Comparison of ENCODE assay signal across 8 cellular contexts in genomic region chr4:122731676-122732075, GRCh38. TPM values are rescaled to one million over a fixed set of nuclear protein-coding genes. Genes with fewer than 3 reads are reported as not detected.
DNase-seq lines count a peak whose midpoint lies in the region; ATAC-seq, FAIRE-seq and TF ChIP-seq lines count a peak whose summit lies in the region.

No MANE protein-coding gene starts in this region.

- no peak overlapping the region for H4K91ac ChIP-seq in mesenchymal stem cell (ENCODE audit: low read length)

- H2AFZ ChIP-seq in astrocyte (ENCODE audit: low read depth, low read length) (peak overlapping the region; percentile 57), mesenchymal stem cell (ENCODE audit: low read depth, low read length) (no peak overlapping the region)

- H2AK5ac ChIP-seq in mesenchymal stem cell (ENCODE audit: low read length, severe bottlenecking): no peak overlapping the region

- no peaks in the 10 kb centered on the region for H4K20me1 ChIP-seq in astrocyte (ENCODE audit: insufficient read depth, low read length)

- no peak for FAIRE-seq in astrocyte (lab: Jason Lieb, UNC)

- H3K27me3 Mint-ChIP-seq in MCF 10A (ENCODE audit: insufficient read depth, unreplicated experiment) (no peaks in the 10 kb centered on the region), astrocyte (ENCODE audit: low read depth, unreplicated experiment) (no peaks in the 10 kb centered on the region)

- no TSS peak for BruUV-seq in MCF 10A (replicated peaks; lab: Mats Ljungman, UMichigan)

- TF ChIP-seq CTCF in MCF 10A (IDR thresholded peaks at IDR 0.05; ENCODE audit: unreplicated experiment) (no peak), breast epithelium (IDR thresholded peaks at IDR 0.05) (no peak), astrocyte (IDR thresholded peaks at IDR 0.05; ENCODE audit: insufficient read depth, low read depth, low read length) (no peak), transverse colon (IDR thresholded peaks at IDR 0.05) (no peak)

- H3K79me2 ChIP-seq in astrocyte (ENCODE audit: insufficient read depth, low read length): no peaks in the 10 kb centered on the region

- H3K14ac ChIP-seq in mesenchymal stem cell (ENCODE audit: low read length in 2 of 2): no peak overlapping the region

- H3K79me1 ChIP-seq in mesenchymal stem cell (replicated peaks; ENCODE audit: low read length, poor library complexity, severe bottlenecking): peaks cover 3% of the 10 kb centered on the region

- TF ChIP-seq POLR2A in breast epithelium (IDR thresholded peaks at IDR 0.05) (no peak), transverse colon (IDR thresholded peaks at IDR 0.05) (no peak)

- CTCF ChIA-PET in MCF 10A (lab: Yijun Ruan, JAX): interaction anchor here (0.5 to 4.3 kb wide), 17 partner anchors 10 to 199 kb away, joined by 3 to 29 read pairs (median 9); partner anchors contain the start of gene NUDT6

- H3K27ac Mint-ChIP-seq in MCF 10A (ENCODE audit: low read depth, unreplicated experiment) (no peak overlapping the region), astrocyte (ENCODE audit: unreplicated experiment) (no peak overlapping the region)

- no peak overlapping the region for H2BK12ac ChIP-seq in mesenchymal stem cell (ENCODE audit: low read length in 2 of 2)

- H3K4me1 Mint-ChIP-seq in MCF 10A (ENCODE audit: insufficient read depth, unreplicated experiment): peaks cover 4% of the 10 kb centered on the region
- peaks cover 5% of the 10 kb centered on the region for H3K4me1 Mint-ChIP-seq in astrocyte (ENCODE audit: low read depth, unreplicated experiment)

- H3K4me3 Mint-ChIP-seq in MCF 10A (ENCODE audit: unreplicated experiment): peak overlapping the region; percentile 84
- H3K4me3 Mint-ChIP-seq in astrocyte (ENCODE audit: unreplicated experiment): peak overlapping the region; percentile 98

- H3K27ac ChIP-seq in breast epithelium (peak overlapping the region in 1 of 2 donors; percentile 94), astrocyte (ENCODE audit: low read depth, low read length) (no peak overlapping the region), mesenchymal stem cell (ENCODE audit: low read length, poor library complexity, severe bottlenecking) (no peak overlapping the region), transverse colon (peak overlapping the region; percentile 61 to 97 (median 94))

- ATAC-seq in GM21360 (IDR thresholded peaks at IDR 0.05; ENCODE audit: unreplicated experiment): no peak

- no peak overlapping the region for H3K23ac ChIP-seq in mesenchymal stem cell (ENCODE audit: low read length in 2 of 2)

- no peak overlapping the region for H2BK15ac ChIP-seq in mesenchymal stem cell (ENCODE audit: low read depth, poor library complexity, severe bottlenecking)

- no peaks in the 10 kb centered on the region for H3K27me3 ChIP-seq in breast epithelium
- H3K27me3 ChIP-seq in astrocyte (ENCODE audit: insufficient read depth, low read length): no peaks in the 10 kb centered on the region
- H3K27me3 ChIP-seq in mesenchymal stem cell (ENCODE audit: control insufficient read depth in 1 of 2, insufficient read depth in 1 of 2, low read length in 2 of 2): no peaks in the 10 kb centered on the region
- no peaks in the 10 kb centered on the region for H3K27me3 ChIP-seq in transverse colon

- no CpG with 5 or more reads among the region's 2 CpGs for WGBS in mesenchymal stem cell
- WGBS in transverse colon (ENCODE audit: low coverage in 1 of 2), 2 donors: 75 to 76% methylated on average over 2 of the region's 2 CpGs

- no peak overlapping the region for H4K8ac ChIP-seq in mesenchymal stem cell (ENCODE audit: low read length)

- H3K36me3 Mint-ChIP-seq in MCF 10A (ENCODE audit: insufficient read depth, unreplicated experiment) (no peaks in the 10 kb centered on the region), astrocyte (ENCODE audit: low read depth, unreplicated experiment) (peaks cover 3% of the 10 kb centered on the region)

- H3K9ac ChIP-seq in astrocyte (ENCODE audit: low read length): peak overlapping the region; percentile 54
- peak overlapping the region; percentile 94 for H3K9ac ChIP-seq in mesenchymal stem cell (ENCODE audit: low read length)

- in situ Hi-C loops in transverse colon (cut with MboI; ENCODE audit: low pct_ligation_motif_present in 1 of 4, low pct_unique_long_range_greater_than_20kb in 1 of 4, low sequenced_read_pairs in 3 of 4) (no loop called here), ACHN (cut with HindIII; ENCODE audit: low pct_ligation_motif_present, low pct_unique_long_range_greater_than_20kb, low sequenced_read_pairs) (loop anchor here (25.0 kb wide), 1 partner anchor 181 kb away; the partner anchor contains the start of gene NUDT6)

- no peak overlapping the region for H2BK5ac ChIP-seq in mesenchymal stem cell (ENCODE audit: low read depth, low read length, poor library complexity, severe bottlenecking)

- H3K36me3 ChIP-seq in breast epithelium (no peaks in the 10 kb centered on the region), astrocyte (ENCODE audit: insufficient read depth, low read length) (no peaks in the 10 kb centered on the region), mesenchymal stem cell (ENCODE audit: control insufficient read depth in 1 of 2, insufficient read depth in 2 of 2, low read depth in 1 of 2, low read length in 2 of 2) (no peaks in the 10 kb centered on the region), transverse colon (no peaks in the 10 kb centered on the region)

- H3K4me2 ChIP-seq in astrocyte (ENCODE audit: low read length): peak overlapping the region; percentile 89
- no peak overlapping the region for H3K4me2 ChIP-seq in mesenchymal stem cell (ENCODE audit: low read length, poor library complexity, severe bottlenecking)

- DNase-seq in MCF 10A (ENCODE audit: unreplicated experiment) (no peak), breast epithelium (ENCODE audit: low spot score in 2 of 2) (no peak), astrocyte (ENCODE audit: low read depth) (no peak), mesenchymal stem cell (no peak), transverse colon (no peak), ACHN (no peak)
- no peak for DNase-seq in stimulated activated CD4-positive, alpha-beta T cell treated with anti-CD3 and anti-CD28 coated beads, Interleukin-15, amount 100 ng/mL, for 24 hours

- intact Hi-C loops in MCF 10A (cut with micrococcal nuclease): loop anchor here (1.0 to 5.0 kb wide), 4 partner anchors 97 to 191 kb away; partner anchors contain the start of gene NUDT6
- intact Hi-C loops in breast epithelium (cut with DNase I; ENCODE audit: low total_unique reads): no loop called here
- intact Hi-C loops in transverse colon (cut with DNase I; ENCODE audit: low total_unique reads): no loop called here

- no peaks in the 10 kb centered on the region for H3K9me3 Mint-ChIP-seq in MCF 10A (ENCODE audit: unreplicated experiment)
- no peaks in the 10 kb centered on the region for H3K9me3 Mint-ChIP-seq in astrocyte (ENCODE audit: unreplicated experiment)

- POLR2A ChIA-PET in MCF 10A (lab: Yijun Ruan, JAX): interaction anchor here (0.9 to 4.0 kb wide), 21 partner anchors 10 to 198 kb away, joined by 3 to 29 read pairs (median 7); partner anchors contain the start of gene NUDT6

- no peak overlapping the region for H2BK120ac ChIP-seq in mesenchymal stem cell (ENCODE audit: low read depth, low read length)

- H3K9me3 ChIP-seq in breast epithelium: no peaks in the 10 kb centered on the region
- H3K9me3 ChIP-seq in astrocyte (ENCODE audit: insufficient read depth, low read depth, low read length): no peaks in the 10 kb centered on the region
- H3K9me3 ChIP-seq in mesenchymal stem cell (ENCODE audit: control insufficient read depth, low read length): no peaks in the 10 kb centered on the region
- H3K9me3 ChIP-seq in transverse colon: no peaks in the 10 kb centered on the region

- no peak for TF ChIP-seq EP300 in transverse colon (IDR thresholded peaks at IDR 0.05; ENCODE audit: low read depth)

- H3K4me1 ChIP-seq in breast epithelium (no peaks in the 10 kb centered on the region), astrocyte (ENCODE audit: insufficient read depth, low read length) (peaks cover 6% of the 10 kb centered on the region), mesenchymal stem cell (ENCODE audit: control insufficient read depth, insufficient read depth, low read depth, low read length) (no peaks in the 10 kb centered on the region), transverse colon (peaks cover 2 to 19% (median 14%) of the 10 kb centered on the region in 4 donors)

- H3K4me3 ChIP-seq in breast epithelium (peak overlapping the region in 1 of 3 donors; percentile 71), astrocyte (ENCODE audit: insufficient read depth, low read depth, low read length) (peak overlapping the region; percentile 45), mesenchymal stem cell (ENCODE audit: insufficient read depth in 1 of 2, low read depth in 1 of 2, low read length in 2 of 2) (peak overlapping the region in 1 of 2 experiments; percentile 89), transverse colon (peak overlapping the region in 2 of 4 donors; percentile 4 to 91)

- H3K18ac ChIP-seq in mesenchymal stem cell (ENCODE audit: low read depth in 1 of 2, low read length in 2 of 2): no peak overlapping the region

- H3K4ac ChIP-seq in mesenchymal stem cell (ENCODE audit: low read depth in 1 of 2, low read length in 2 of 2): no peak overlapping the region

RNA-seq across cellular contexts. Expression of gene BBS12, which starts 0.8 kb away (rescaled TPM):
- 4.7 and 8.3 TPM in 2 replicates for total RNA-seq in MCF 10A (2022)
- total RNA-seq in breast epithelium: 10 to 100 TPM in 1 of 3 donors, 1 to 10 TPM in 2; 2.7 to 15.2 (median 5.6) TPM
- 4.5 and 4.7 TPM in 2 replicates for total RNA-seq in astrocyte
- polyA plus RNA-seq in mesenchymal stem cell (2013, experiment 1 of 2): 3.6 TPM
- polyA plus RNA-seq in mesenchymal stem cell (2013, experiment 2 of 2): 3.7 TPM
- total RNA-seq in transverse colon: 1 to 10 TPM in 3 of 4 donors, under 1 TPM in 1; 0.60 to 6.0 (median 3.3) TPM

Comparison
In these comparisons a context has a peak if more than half of its experiments do, and no peak if none do; other contexts are left out.
1. H3K27ac ChIP-seq: peak in transverse colon (4 of 4); none in astrocyte (single experiment) and mesenchymal stem cell (single experiment).